In the genomic region with DNA sequence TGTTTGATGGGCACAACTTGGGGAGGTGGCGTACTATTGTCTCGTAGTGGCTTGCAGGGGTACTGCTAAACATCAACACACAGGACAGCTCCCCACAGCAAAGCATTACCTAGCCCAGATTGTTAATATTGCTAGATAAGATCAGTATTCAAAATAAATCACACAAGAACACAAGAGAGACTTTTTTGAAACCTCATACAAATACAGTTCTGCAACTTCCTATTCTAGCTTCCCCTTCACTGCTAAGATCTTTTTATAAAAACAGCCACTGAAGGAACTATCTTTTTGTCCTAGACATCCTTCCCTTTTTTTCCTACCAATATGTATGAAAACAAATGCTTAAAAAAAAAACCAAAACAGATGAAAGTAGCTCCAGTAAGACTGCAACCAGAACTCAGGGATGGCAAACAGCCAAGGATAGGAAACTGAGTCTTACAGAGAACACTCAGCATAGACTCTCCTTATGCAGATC, we compare ENCODE assay signal across 2 cellular contexts.
TF ChIP-seq lines count a peak whose summit lies in the region.

No MANE protein-coding gene starts in this region.

TF ChIP-seq in SK-N-SH, 30 proteins besides CTCF, POLR2A, EP300 and RAD21 (continued from another document and continues in another):
- no peak for TF ChIP-seq USF1 (IDR thresholded peaks at IDR 0.05; ENCODE audit: borderline replicate concordance, low read depth)
- TF ChIP-seq SMC3 (IDR thresholded peaks at IDR 0.05; ENCODE audit: low read depth, low read length) = no peak
- TF ChIP-seq, protein P1, sequence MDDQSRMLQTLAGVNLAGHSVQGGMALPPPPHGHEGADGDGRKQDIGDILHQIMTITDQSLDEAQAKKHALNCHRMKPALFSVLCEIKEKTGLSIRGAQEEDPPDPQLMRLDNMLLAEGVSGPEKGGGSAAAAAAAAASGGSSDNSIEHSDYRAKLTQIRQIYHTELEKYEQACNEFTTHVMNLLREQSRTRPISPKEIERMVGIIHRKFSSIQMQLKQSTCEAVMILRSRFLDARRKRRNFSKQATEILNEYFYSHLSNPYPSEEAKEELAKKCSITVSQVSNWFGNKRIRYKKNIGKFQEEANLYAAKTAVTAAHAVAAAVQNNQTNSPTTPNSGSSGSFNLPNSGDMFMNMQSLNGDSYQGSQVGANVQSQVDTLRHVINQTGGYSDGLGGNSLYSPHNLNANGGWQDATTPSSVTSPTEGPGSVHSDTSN (IDR thresholded peaks at IDR 0.05) = no peak
- 0 out of 2 replicates have a peak, but pooled peaks have one; percentile 49 for TF ChIP-seq RCOR1 (IDR thresholded peaks at IDR 0.05; ENCODE audit: low read length)
- no peak for TF ChIP-seq MAX (IDR thresholded peaks at IDR 0.05; ENCODE audit: low read depth)
- TF ChIP-seq CHD2 (IDR thresholded peaks at IDR 0.05; ENCODE audit: low read length, partially characterized antibody) = peak; percentile 17
- no peak for TF ChIP-seq GABPA (IDR thresholded peaks at IDR 0.05; ENCODE audit: low read depth)
- TF ChIP-seq YY1 (IDR thresholded peaks at IDR 0.05; ENCODE audit: low read depth) = no peak
- no peak for TF ChIP-seq RXRA (IDR thresholded peaks at IDR 0.05; ENCODE audit: borderline replicate concordance, low read depth)
- TF ChIP-seq MEF2A (IDR thresholded peaks at IDR 0.05; ENCODE audit: borderline replicate concordance, low read depth) = no peak
- no peak for TF ChIP-seq SIN3A (IDR thresholded peaks at IDR 0.05; ENCODE audit: borderline replicate concordance, low read depth, low read length)
- TF ChIP-seq POLR2AphosphoS5 (IDR thresholded peaks at IDR 0.05; ENCODE audit: low read depth, low read length) = no peak
- TF ChIP-seq, protein P2, sequence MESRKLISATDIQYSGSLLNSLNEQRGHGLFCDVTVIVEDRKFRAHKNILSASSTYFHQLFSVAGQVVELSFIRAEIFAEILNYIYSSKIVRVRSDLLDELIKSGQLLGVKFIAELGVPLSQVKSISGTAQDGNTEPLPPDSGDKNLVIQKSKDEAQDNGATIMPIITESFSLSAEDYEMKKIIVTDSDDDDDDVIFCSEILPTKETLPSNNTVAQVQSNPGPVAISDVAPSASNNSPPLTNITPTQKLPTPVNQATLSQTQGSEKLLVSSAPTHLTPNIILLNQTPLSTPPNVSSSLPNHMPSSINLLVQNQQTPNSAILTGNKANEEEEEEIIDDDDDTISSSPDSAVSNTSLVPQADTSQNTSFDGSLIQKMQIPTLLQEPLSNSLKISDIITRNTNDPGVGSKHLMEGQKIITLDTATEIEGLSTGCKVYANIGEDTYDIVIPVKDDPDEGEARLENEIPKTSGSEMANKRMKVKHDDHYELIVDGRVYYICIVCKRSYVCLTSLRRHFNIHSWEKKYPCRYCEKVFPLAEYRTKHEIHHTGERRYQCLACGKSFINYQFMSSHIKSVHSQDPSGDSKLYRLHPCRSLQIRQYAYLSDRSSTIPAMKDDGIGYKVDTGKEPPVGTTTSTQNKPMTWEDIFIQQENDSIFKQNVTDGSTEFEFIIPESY (IDR thresholded peaks at IDR 0.05; ENCODE audit: borderline replicate concordance, low read depth) = no peak
- TF ChIP-seq FOXM1 (IDR thresholded peaks at IDR 0.05; ENCODE audit: low read depth) = no peak
- TF ChIP-seq GATA2 (CRISPR knock-in tag; IDR thresholded peaks at IDR 0.05) = peak; percentile 50; the same call in 1 of the 2 replicates
- TF ChIP-seq FOSL2 (IDR thresholded peaks at IDR 0.05; ENCODE audit: borderline replicate concordance, low read depth) = no peak
- no peak for TF ChIP-seq RFX5 (IDR thresholded peaks at IDR 0.05; ENCODE audit: low read length)
- no peak for TF ChIP-seq MXI1 (IDR thresholded peaks at IDR 0.05; ENCODE audit: low read depth, low read length)
- TF ChIP-seq TEAD4 (IDR thresholded peaks at IDR 0.05; ENCODE audit: borderline replicate concordance, insufficient read depth) = no peak
- no peak for TF ChIP-seq NFIC (IDR thresholded peaks at IDR 0.05; ENCODE audit: borderline replicate concordance)
- no peak for TF ChIP-seq ELF1 (IDR thresholded peaks at IDR 0.05)
- TF ChIP-seq REST (IDR thresholded peaks at IDR 0.05; ENCODE audit: low read depth, low read length) = no peak
- no peak for TF ChIP-seq NRF1 (IDR thresholded peaks at IDR 0.05; ENCODE audit: low read depth, low read length)

TF ChIP-seq in SK-N-SH treated with all-trans-retinoic acid at 6 μM for 48 hours, 23 proteins besides CTCF, POLR2A, EP300 and RAD21 (continued from another document):
- TF ChIP-seq ZC3H10 (CRISPR knock-in tag; IDR thresholded peaks at IDR 0.05) (no peak), GLIS3 (CRISPR knock-in tag; IDR thresholded peaks at IDR 0.05) (no peak), SNAI2 (CRISPR knock-in tag; IDR thresholded peaks at IDR 0.05) (no peak), RARB (CRISPR knock-in tag; IDR thresholded peaks at IDR 0.05) (no peak), ISL1 (CRISPR knock-in tag; IDR thresholded peaks at IDR 0.05) (no peak), ZFP3 (CRISPR knock-in tag; IDR thresholded peaks at IDR 0.05) (no peak), TOX (CRISPR knock-in tag; IDR thresholded peaks at IDR 0.05; ENCODE audit: borderline replicate concordance) (no peak), ZFP30 (CRISPR knock-in tag; IDR thresholded peaks at IDR 0.05) (no peak), OSR1 (CRISPR knock-in tag; IDR thresholded peaks at IDR 0.05) (no peak)
- TF ChIP-seq, protein P3, sequence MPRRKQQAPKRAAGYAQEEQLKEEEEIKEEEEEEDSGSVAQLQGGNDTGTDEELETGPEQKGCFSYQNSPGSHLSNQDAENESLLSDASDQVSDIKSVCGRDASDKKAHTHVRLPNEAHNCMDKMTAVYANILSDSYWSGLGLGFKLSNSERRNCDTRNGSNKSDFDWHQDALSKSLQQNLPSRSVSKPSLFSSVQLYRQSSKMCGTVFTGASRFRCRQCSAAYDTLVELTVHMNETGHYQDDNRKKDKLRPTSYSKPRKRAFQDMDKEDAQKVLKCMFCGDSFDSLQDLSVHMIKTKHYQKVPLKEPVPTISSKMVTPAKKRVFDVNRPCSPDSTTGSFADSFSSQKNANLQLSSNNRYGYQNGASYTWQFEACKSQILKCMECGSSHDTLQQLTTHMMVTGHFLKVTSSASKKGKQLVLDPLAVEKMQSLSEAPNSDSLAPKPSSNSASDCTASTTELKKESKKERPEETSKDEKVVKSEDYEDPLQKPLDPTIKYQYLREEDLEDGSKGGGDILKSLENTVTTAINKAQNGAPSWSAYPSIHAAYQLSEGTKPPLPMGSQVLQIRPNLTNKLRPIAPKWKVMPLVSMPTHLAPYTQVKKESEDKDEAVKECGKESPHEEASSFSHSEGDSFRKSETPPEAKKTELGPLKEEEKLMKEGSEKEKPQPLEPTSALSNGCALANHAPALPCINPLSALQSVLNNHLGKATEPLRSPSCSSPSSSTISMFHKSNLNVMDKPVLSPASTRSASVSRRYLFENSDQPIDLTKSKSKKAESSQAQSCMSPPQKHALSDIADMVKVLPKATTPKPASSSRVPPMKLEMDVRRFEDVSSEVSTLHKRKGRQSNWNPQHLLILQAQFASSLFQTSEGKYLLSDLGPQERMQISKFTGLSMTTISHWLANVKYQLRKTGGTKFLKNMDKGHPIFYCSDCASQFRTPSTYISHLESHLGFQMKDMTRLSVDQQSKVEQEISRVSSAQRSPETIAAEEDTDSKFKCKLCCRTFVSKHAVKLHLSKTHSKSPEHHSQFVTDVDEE (CRISPR knock-in tag; IDR thresholded peaks at IDR 0.05) = no peak
